ENCODE assay signal across 1 cellular context in the genomic region with DNA sequence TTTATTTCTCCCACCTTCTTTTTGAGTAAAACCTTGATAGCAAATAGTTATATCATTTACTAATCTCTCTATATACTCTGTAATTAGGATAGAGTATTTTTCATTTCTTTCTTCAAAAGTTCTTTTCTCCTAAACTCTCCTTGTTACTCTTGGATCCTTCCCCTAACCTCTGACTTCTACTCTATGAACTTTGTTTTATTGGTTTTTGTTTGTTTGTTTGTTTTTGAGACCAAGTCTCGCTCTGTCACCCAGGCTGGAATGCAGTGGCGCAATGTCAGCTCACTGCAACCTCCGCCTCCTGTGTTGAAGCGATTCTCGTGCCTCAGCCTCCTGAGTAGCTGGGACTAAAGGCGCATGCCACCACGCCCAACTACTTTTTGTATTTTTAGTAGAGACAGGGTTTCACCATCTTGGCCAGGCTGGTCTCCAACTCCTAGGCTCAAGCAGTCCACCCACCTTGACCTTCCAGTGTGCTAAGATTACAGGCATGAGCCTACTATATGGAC.
TF ChIP-seq lines count a peak whose summit lies in the region.

No MANE protein-coding gene starts in this region.

TF ChIP-seq in HepG2, 621 proteins besides CTCF, POLR2A, EP300 and RAD21:
- TF ChIP-seq, protein P1, sequence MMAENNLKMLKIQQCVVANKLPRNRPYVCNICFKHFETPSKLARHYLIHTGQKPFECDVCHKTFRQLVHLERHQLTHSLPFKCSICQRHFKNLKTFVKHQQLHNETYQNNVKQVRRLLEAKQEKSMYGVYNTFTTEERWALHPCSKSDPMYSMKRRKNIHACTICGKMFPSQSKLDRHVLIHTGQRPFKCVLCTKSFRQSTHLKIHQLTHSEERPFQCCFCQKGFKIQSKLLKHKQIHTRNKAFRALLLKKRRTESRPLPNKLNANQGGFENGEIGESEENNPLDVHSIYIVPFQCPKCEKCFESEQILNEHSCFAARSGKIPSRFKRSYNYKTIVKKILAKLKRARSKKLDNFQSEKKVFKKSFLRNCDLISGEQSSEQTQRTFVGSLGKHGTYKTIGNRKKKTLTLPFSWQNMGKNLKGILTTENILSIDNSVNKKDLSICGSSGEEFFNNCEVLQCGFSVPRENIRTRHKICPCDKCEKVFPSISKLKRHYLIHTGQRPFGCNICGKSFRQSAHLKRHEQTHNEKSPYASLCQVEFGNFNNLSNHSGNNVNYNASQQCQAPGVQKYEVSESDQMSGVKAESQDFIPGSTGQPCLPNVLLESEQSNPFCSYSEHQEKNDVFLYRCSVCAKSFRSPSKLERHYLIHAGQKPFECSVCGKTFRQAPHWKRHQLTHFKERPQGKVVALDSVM (CRISPR knock-in tag; IDR thresholded peaks at IDR 0.05), result 0 out of 2 replicates have a peak, but pooled peaks have one; percentile 73
- TF ChIP-seq, protein P2, sequence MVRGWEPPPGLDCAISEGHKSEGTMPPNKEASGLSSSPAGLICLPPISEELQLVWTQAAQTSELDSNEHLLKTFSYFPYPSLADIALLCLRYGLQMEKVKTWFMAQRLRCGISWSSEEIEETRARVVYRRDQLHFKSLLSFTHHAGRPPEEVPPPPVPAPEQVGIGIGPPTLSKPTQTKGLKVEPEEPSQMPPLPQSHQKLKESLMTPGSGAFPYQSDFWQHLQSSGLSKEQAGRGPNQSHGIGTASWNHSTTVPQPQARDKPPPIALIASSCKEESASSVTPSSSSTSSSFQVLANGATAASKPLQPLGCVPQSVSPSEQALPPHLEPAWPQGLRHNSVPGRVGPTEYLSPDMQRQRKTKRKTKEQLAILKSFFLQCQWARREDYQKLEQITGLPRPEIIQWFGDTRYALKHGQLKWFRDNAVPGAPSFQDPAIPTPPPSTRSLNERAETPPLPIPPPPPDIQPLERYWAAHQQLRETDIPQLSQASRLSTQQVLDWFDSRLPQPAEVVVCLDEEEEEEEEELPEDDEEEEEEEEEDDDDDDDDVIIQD (CRISPR knock-in tag; IDR thresholded peaks at IDR 0.05; ENCODE audit: low read depth), result 0 out of 2 replicates have a peak, but pooled peaks have one; percentile 37
- TF ChIP-seq ZMYM4 (CRISPR knock-in tag; IDR thresholded peaks at IDR 0.05), result 0 out of 2 replicates have a peak, but pooled peaks have one; percentile 15
- TF ChIP-seq, protein P3, sequence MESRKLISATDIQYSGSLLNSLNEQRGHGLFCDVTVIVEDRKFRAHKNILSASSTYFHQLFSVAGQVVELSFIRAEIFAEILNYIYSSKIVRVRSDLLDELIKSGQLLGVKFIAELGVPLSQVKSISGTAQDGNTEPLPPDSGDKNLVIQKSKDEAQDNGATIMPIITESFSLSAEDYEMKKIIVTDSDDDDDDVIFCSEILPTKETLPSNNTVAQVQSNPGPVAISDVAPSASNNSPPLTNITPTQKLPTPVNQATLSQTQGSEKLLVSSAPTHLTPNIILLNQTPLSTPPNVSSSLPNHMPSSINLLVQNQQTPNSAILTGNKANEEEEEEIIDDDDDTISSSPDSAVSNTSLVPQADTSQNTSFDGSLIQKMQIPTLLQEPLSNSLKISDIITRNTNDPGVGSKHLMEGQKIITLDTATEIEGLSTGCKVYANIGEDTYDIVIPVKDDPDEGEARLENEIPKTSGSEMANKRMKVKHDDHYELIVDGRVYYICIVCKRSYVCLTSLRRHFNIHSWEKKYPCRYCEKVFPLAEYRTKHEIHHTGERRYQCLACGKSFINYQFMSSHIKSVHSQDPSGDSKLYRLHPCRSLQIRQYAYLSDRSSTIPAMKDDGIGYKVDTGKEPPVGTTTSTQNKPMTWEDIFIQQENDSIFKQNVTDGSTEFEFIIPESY (CRISPR knock-in tag; IDR thresholded peaks at IDR 0.05), result peak; percentile 76; the same call in 1 of the 2 replicates
